Comparison of ENCODE assay signal across 19 cellular contexts in genomic region chr1:198084509-198084908, GRCh38.
DNase-seq lines count a peak whose midpoint lies in the region; ATAC-seq and TF ChIP-seq lines count a peak whose summit lies in the region.
"Had no signal": no experiment of that assay in that cellular context is flagged by ENCODE, and none has a peak within 500 bp of the region (broad histone marks: within the 10 kb centered on the region; RNA-seq: fewer than 3 reads in every experiment).

No MANE protein-coding gene starts in this region.

- H3F3A ChIP-seq in SK-N-SH (replicated peaks; ENCODE audit: insufficient read depth): peaks cover 8% of the 10 kb centered on the region

- H3K4me1 ChIP-seq in SK-N-SH (ENCODE audit: control insufficient read depth in 1 of 2, insufficient read depth in 2 of 2, low read depth in 1 of 2, low read length in 1 of 2) (no peaks in the 10 kb centered on the region; a peak in 2 of 4 replicates), endodermal cell (ENCODE audit: control insufficient read depth, insufficient read depth, low read length) (peaks cover 2% of the 10 kb centered on the region), osteoblast (ENCODE audit: insufficient read depth, low read length) (peaks cover 21% of the 10 kb centered on the region), HAP-1 (peaks cover 17% of the 10 kb centered on the region)
- H3K4me1 ChIP-seq: BLaER1 had no signal

- peak overlapping the region; percentile 42; the same call in 1 of the 2 replicates for H2AFZ ChIP-seq in SK-N-SH (ENCODE audit: low read depth)
- peak overlapping the region; percentile 23 for H2AFZ ChIP-seq in osteoblast (ENCODE audit: low read length)
- H2AFZ ChIP-seq: GM23248 had no signal

- H3K36me3 Mint-ChIP-seq in WTC11 (no peaks in the 10 kb centered on the region), endodermal cell (ENCODE audit: low read depth) (no peaks in the 10 kb centered on the region)
- H3K36me3 Mint-ChIP-seq: CD4-positive, CD25-positive, alpha-beta regulatory T cell; CD8-positive, alpha-beta T cell had no signal

- H3K4me3 Mint-ChIP-seq in WTC11 (no peak overlapping the region), endodermal cell (no peak overlapping the region)
- H3K4me3 Mint-ChIP-seq: B cell; CD4-positive, CD25-positive, alpha-beta regulatory T cell; CD8-positive, alpha-beta T cell had no signal

- H3K27me3 ChIP-seq in SK-N-SH (ENCODE audit: insufficient read depth) (no peaks in the 10 kb centered on the region), endodermal cell (ENCODE audit: control insufficient read depth, insufficient read depth, low read length, poor library complexity, severe bottlenecking) (no peaks in the 10 kb centered on the region), osteoblast (ENCODE audit: insufficient read depth, low read length) (no peaks in the 10 kb centered on the region), HAP-1 (ENCODE audit: low read depth) (no peaks in the 10 kb centered on the region)
- H3K27me3 ChIP-seq: BLaER1 had no signal

- H3K27ac ChIP-seq in SK-N-SH (ENCODE audit: low read depth in 2 of 2, low read length in 1 of 2) (no peak overlapping the region), endodermal cell (ENCODE audit: low read depth, low read length) (no peak overlapping the region), osteoblast (ENCODE audit: low read depth, low read length) (no peak overlapping the region)
- H3K27ac ChIP-seq: 22Rv1, BLaER1, C4-2B, GM23248 had no signal

- H3K4me1 Mint-ChIP-seq in WTC11: peaks cover 12% of the 10 kb centered on the region
- peaks cover 9% of the 10 kb centered on the region for H3K4me1 Mint-ChIP-seq in endodermal cell
- H3K4me1 Mint-ChIP-seq: B cell had no signal

- H3K4me2 ChIP-seq in SK-N-SH: no peak overlapping the region
- H3K4me2 ChIP-seq in osteoblast (ENCODE audit: insufficient read depth, low read length): no peak overlapping the region
- H3K4me2 ChIP-seq: BLaER1 had no signal

- DNase-seq in SK-N-SH (no peak), WTC11 (ENCODE audit: low spot score) (no peak), endodermal cell (no peak), osteoblast (ENCODE audit: insufficient read length, low spot score, missing footprints) (no peak), HAP-1 (ENCODE audit: low spot score in 2 of 2) (no peak), NCI-H2171 treated with DMSO at 0.1 percent for 48 hours (lab: John Stamatoyannopoulos, UW) (no peak)
- DNase-seq: Caco-2; CD4-positive, CD25-positive, alpha-beta regulatory T cell; CD8-positive, alpha-beta T cell; DMS153; DND-41; GM23248; HCEC 1CT had no signal

- peak overlapping the region; percentile 70 for H3K27ac Mint-ChIP-seq in WTC11
- H3K27ac Mint-ChIP-seq in endodermal cell: no peak overlapping the region
- H3K27ac Mint-ChIP-seq: B cell; CD4-positive, CD25-positive, alpha-beta regulatory T cell; CD8-positive, alpha-beta T cell had no signal

- H3K9me2 ChIP-seq in SK-N-SH: no peaks in the 10 kb centered on the region

- H3K36me3 ChIP-seq in SK-N-SH (replicated peaks in 1 of 2; ENCODE audit: control insufficient read depth in 1 of 2, insufficient read depth in 2 of 2, low read length in 1 of 2) (peaks cover 0 to 6% of the 10 kb centered on the region in 2 experiments), endodermal cell (ENCODE audit: control insufficient read depth, insufficient read depth, low read length) (no peaks in the 10 kb centered on the region), osteoblast (ENCODE audit: insufficient read depth, low read length) (no peaks in the 10 kb centered on the region), HAP-1 (replicated peaks) (no peaks in the 10 kb centered on the region)
- H3K36me3 ChIP-seq: BLaER1 had no signal

- no peak for TF ChIP-seq EP300 in SK-N-SH (IDR thresholded peaks at IDR 0.05; ENCODE audit: borderline replicate concordance in 1 of 2, low read depth in 1 of 2, low read length in 1 of 2)

- H3K27me3 Mint-ChIP-seq in WTC11 (ENCODE audit: low read depth): no peaks in the 10 kb centered on the region
- H3K27me3 Mint-ChIP-seq in endodermal cell (ENCODE audit: insufficient read depth): no peaks in the 10 kb centered on the region

- CTCF ChIA-PET in SK-N-SH (lab: Yijun Ruan, JAX) (interaction anchor here (0.6 to 1.7 kb wide), 2 partner anchors 72 to 620 kb away, joined by 3 to 5 read pairs; no protein-coding TSS in a partner anchor), WTC11 (lab: Charles Lee) (no interaction called here)

- H4K20me1 ChIP-seq in SK-N-SH (ENCODE audit: insufficient read depth) (no peaks in the 10 kb centered on the region), osteoblast (ENCODE audit: insufficient read depth, low read length) (no peaks in the 10 kb centered on the region)
- H4K20me1 ChIP-seq: BLaER1 had no signal

- H3K9ac ChIP-seq in SK-N-SH (no peak overlapping the region), endodermal cell (ENCODE audit: extremely low read depth, low read length, poor library complexity, severe bottlenecking) (no peak overlapping the region)
- H3K9ac ChIP-seq: BLaER1, GM23248 had no signal

- H3K4me3 ChIP-seq in SK-N-SH (ENCODE audit: low read depth in 2 of 2, low read length in 1 of 2) (no peak overlapping the region), endodermal cell (ENCODE audit: low read length) (no peak overlapping the region), osteoblast (ENCODE audit: insufficient read depth, low read length) (no peak overlapping the region), HAP-1 (no peak overlapping the region)
- H3K4me3 ChIP-seq: BLaER1, GM23248 had no signal

- in situ Hi-C loops in HAP-1 (cut with MboI; ENCODE audit: low sequenced_read_pairs): no loop called here

- TF ChIP-seq CTCF in SK-N-SH (IDR thresholded peaks at IDR 0.05) (no peak), WTC11 (IDR thresholded peaks at IDR 0.05) (no peak), endodermal cell (conservative IDR thresholded peaks at IDR 0.05) (peak; percentile 22), osteoblast (IDR thresholded peaks at IDR 0.05; ENCODE audit: extremely low read depth, low read depth, low read length) (no peak)

- WGBS in SK-N-SH (ENCODE audit: low lambda C conversion rate): 90% methylated on average over 4 of the region's 4 CpGs
- 86 to 88% methylated on average over 4 of the region's 4 CpGs for WGBS in endodermal cell (ENCODE audit: insufficient coverage in 1 of 2, insufficient read length in 1 of 2), 2 experiments

- H3K9me3 Mint-ChIP-seq in WTC11 (no peaks in the 10 kb centered on the region), endodermal cell (no peaks in the 10 kb centered on the region)
- H3K9me3 Mint-ChIP-seq: CD8-positive, alpha-beta T cell had no signal

- ATAC-seq in SK-N-SH treated with all-trans-retinoic acid at 6 μM for 48 hours (no peak), WTC11 (no peak), HG02759 (IDR thresholded peaks at IDR 0.05; ENCODE audit: unreplicated experiment) (no peak)
- ATAC-seq: CD8-positive, alpha-beta T cell had no signal

- POLR2A ChIA-PET in SK-N-SH (lab: Yijun Ruan, JAX): no interaction called here
- POLR2A ChIA-PET in WTC11 (lab: Charles Lee): no interaction called here

- no peak for TF ChIP-seq RAD21 in SK-N-SH (IDR thresholded peaks at IDR 0.05; ENCODE audit: low read length)

- H3K79me2 ChIP-seq in SK-N-SH (ENCODE audit: insufficient read depth) (no peaks in the 10 kb centered on the region), osteoblast (ENCODE audit: insufficient read depth, low read length) (no peaks in the 10 kb centered on the region)

- H3K9me3 ChIP-seq in SK-N-SH (no peaks in the 10 kb centered on the region), endodermal cell (ENCODE audit: control insufficient read depth, low read length) (no peaks in the 10 kb centered on the region), osteoblast (ENCODE audit: low read depth, low read length) (no peaks in the 10 kb centered on the region), HAP-1 (no peaks in the 10 kb centered on the region)
- H3K9me3 ChIP-seq: BLaER1, Caco-2 had no signal

TF ChIP-seq in SK-N-SH, 30 proteins besides CTCF, POLR2A, EP300 and RAD21 (continues in another document):
- TF ChIP-seq FOXM1 (IDR thresholded peaks at IDR 0.05; ENCODE audit: low read depth): no peak
- TF ChIP-seq POLR2AphosphoS5 (IDR thresholded peaks at IDR 0.05; ENCODE audit: low read depth, low read length): no peak
- no peak for TF ChIP-seq MAX (IDR thresholded peaks at IDR 0.05; ENCODE audit: low read depth)
- TF ChIP-seq SIN3A (IDR thresholded peaks at IDR 0.05; ENCODE audit: borderline replicate concordance, low read depth, low read length): no peak
- no peak for TF ChIP-seq RXRA (IDR thresholded peaks at IDR 0.05; ENCODE audit: borderline replicate concordance, low read depth)

TF ChIP-seq in SK-N-SH treated with all-trans-retinoic acid at 6 μM for 48 hours, 23 proteins besides CTCF, POLR2A, EP300 and RAD21 (continues in another document):
- no peak for TF ChIP-seq CSRNP3 (CRISPR knock-in tag; IDR thresholded peaks at IDR 0.05)
- TF ChIP-seq PPARA (CRISPR knock-in tag; IDR thresholded peaks at IDR 0.05; ENCODE audit: borderline replicate concordance): no peak
- no peak for TF ChIP-seq TOX (CRISPR knock-in tag; IDR thresholded peaks at IDR 0.05; ENCODE audit: borderline replicate concordance)

TF ChIP-seq in WTC11, 78 proteins besides CTCF, POLR2A, EP300 and RAD21 (continues in another document):
- TF ChIP-seq AFF4 (CRISPR knock-in tag; IDR thresholded peaks at IDR 0.05; ENCODE audit: borderline replicate concordance): no peak
